Comparison of ENCODE assay signal across 10 cellular contexts in the genomic region with DNA sequence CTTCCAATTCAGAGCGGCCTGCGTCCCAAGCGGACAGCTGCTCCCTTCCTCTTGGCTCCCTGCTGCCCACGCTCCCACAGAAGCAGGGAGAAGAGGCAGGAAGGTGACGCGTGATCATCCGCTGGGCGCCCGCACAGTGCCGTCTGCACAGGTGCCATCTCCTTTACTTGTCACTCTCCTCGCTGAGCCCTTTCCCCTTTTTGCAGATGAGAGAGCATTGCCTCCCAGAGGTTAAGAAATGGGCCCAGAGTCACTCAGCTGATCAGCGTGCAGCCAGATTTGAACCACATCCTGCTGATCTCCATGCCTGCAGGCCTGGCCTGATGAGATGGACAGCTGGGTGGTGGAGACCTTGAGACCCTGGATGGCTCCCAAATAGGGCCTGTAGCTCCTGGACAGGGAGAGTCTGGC.
DNase-seq lines count a peak whose midpoint lies in the region; ATAC-seq and TF ChIP-seq lines count a peak whose summit lies in the region.
"Had no signal": no experiment of that assay in that cellular context is flagged by ENCODE, and none has a peak within 500 bp of the region (broad histone marks: within the 10 kb centered on the region; RNA-seq: fewer than 3 reads in every experiment).

No MANE protein-coding gene starts in this region.

- no peaks in the 10 kb centered on the region for H3K36me3 ChIP-seq in heart right ventricle

- no peaks in the 10 kb centered on the region for H3K9me3 Mint-ChIP-seq in activated T-cell treated with anti-CD3 and anti-CD28 coated beads, Interleukin-2, amount 50 U/mL, for 24 hours
- H3K9me3 Mint-ChIP-seq in stimulated activated naive CD8-positive, alpha-beta T cell treated with anti-CD3 and anti-CD28 coated beads, Interleukin-15, amount 100 ng/mL, for 72 hours, result no peaks in the 10 kb centered on the region

- peaks cover 3% of the 10 kb centered on the region for H3K36me3 Mint-ChIP-seq in activated T-cell treated with anti-CD3 and anti-CD28 coated beads, Interleukin-2, amount 50 U/mL, for 24 hours (ENCODE audit: low read depth)

- no peaks in the 10 kb centered on the region for H3K27me3 Mint-ChIP-seq in activated T-cell treated with anti-CD3 and anti-CD28 coated beads, Interleukin-2, amount 50 U/mL, for 24 hours
- no peaks in the 10 kb centered on the region for H3K27me3 Mint-ChIP-seq in stimulated activated naive CD8-positive, alpha-beta T cell treated with anti-CD3 and anti-CD28 coated beads, Interleukin-15, amount 100 ng/mL, for 72 hours

- no peaks in the 10 kb centered on the region for H3K9me3 ChIP-seq in heart right ventricle
- H3K9me3 ChIP-seq: Caco-2 had no signal

- H3K4me1 ChIP-seq in heart right ventricle, result peaks cover 62 to 99% (median 87%) of the 10 kb centered on the region in 9 donors
- H3K4me1 ChIP-seq: foreskin keratinocyte had no signal

- H3K27me3 ChIP-seq in heart right ventricle, result no peaks in the 10 kb centered on the region
- H3K27me3 ChIP-seq: foreskin keratinocyte had no signal

- in situ Hi-C loops in SK-MEL-5 (cut with HindIII; ENCODE audit: low pct_unique_long_range_greater_than_20kb, low sequenced_read_pairs), result no loop called here

- H3K27ac Mint-ChIP-seq in activated T-cell treated with anti-CD3 and anti-CD28 coated beads, Interleukin-2, amount 50 U/mL, for 24 hours, result peak overlapping the region; percentile 99
- peak overlapping the region; percentile 96 to 97 for H3K27ac Mint-ChIP-seq in stimulated activated naive CD8-positive, alpha-beta T cell treated with anti-CD3 and anti-CD28 coated beads, Interleukin-15, amount 100 ng/mL, for 72 hours

- WGBS in heart right ventricle, 2 donors, result 40 to 62% methylated on average over 12 of the region's 12 CpGs

- H3K27ac ChIP-seq in heart right ventricle, result peak overlapping the region in 9 of 10 donors; percentile 12 to 89 (median 57)
- H3K27ac ChIP-seq: foreskin keratinocyte had no signal

- DNase-seq in activated T-cell treated with anti-CD3 and anti-CD28 coated beads, Interleukin-2, amount 50 U/mL, for 24 hours, result no peak
- no peak for DNase-seq in activated T-cell treated with anti-CD3 and anti-CD28 coated beads, Interleukin-2, amount 50 U/mL, for 1 hour
- DNase-seq in SK-MEL-5 (ENCODE audit: low read depth, low spot score) (peak; percentile 70), heart right ventricle (no peak), DMS79 (lab: John Stamatoyannopoulos, UW) (no peak), DMS53 (lab: John Stamatoyannopoulos, UW) (no peak)
- peak in 1 of 2 donors; percentile 55 for DNase-seq in stimulated activated naive CD8-positive, alpha-beta T cell treated with anti-CD3 and anti-CD28 coated beads, Interleukin-15, amount 100 ng/mL, for 72 hours
- DNase-seq: Caco-2, foreskin keratinocyte had no signal

- peak overlapping the region; percentile 72 for H3K4me3 Mint-ChIP-seq in activated T-cell treated with anti-CD3 and anti-CD28 coated beads, Interleukin-2, amount 50 U/mL, for 24 hours
- peak overlapping the region; percentile 78 to 85 for H3K4me3 Mint-ChIP-seq in stimulated activated naive CD8-positive, alpha-beta T cell treated with anti-CD3 and anti-CD28 coated beads, Interleukin-15, amount 100 ng/mL, for 72 hours

- TF ChIP-seq CTCF in heart right ventricle (IDR thresholded peaks at IDR 0.05), result no peak

- ATAC-seq in heart right ventricle (no peak), HG03196 (IDR thresholded peaks at IDR 0.05; ENCODE audit: unreplicated experiment) (no peak)
- ATAC-seq in stimulated activated naive CD8-positive, alpha-beta T cell treated with anti-CD3 and anti-CD28 coated beads, Interleukin-15, amount 100 ng/mL, for 72 hours, result peak; percentile 4
- ATAC-seq: foreskin keratinocyte had no signal

- H3K4me1 Mint-ChIP-seq in activated T-cell treated with anti-CD3 and anti-CD28 coated beads, Interleukin-2, amount 50 U/mL, for 24 hours (ENCODE audit: low read depth), result peaks cover 99% of the 10 kb centered on the region
- H3K4me1 Mint-ChIP-seq in stimulated activated naive CD8-positive, alpha-beta T cell treated with anti-CD3 and anti-CD28 coated beads, Interleukin-15, amount 100 ng/mL, for 72 hours, result peaks cover 100% of the 10 kb centered on the region

- H3K4me3 ChIP-seq in heart right ventricle, result no peak overlapping the region

- intact Hi-C loops in heart right ventricle (cut with DNase I), result loop anchor here in 1 of 10 donors (5.0 kb wide), 1 partner anchor 37 kb away; no protein-coding TSS in a partner anchor
